In the genomic region with DNA sequence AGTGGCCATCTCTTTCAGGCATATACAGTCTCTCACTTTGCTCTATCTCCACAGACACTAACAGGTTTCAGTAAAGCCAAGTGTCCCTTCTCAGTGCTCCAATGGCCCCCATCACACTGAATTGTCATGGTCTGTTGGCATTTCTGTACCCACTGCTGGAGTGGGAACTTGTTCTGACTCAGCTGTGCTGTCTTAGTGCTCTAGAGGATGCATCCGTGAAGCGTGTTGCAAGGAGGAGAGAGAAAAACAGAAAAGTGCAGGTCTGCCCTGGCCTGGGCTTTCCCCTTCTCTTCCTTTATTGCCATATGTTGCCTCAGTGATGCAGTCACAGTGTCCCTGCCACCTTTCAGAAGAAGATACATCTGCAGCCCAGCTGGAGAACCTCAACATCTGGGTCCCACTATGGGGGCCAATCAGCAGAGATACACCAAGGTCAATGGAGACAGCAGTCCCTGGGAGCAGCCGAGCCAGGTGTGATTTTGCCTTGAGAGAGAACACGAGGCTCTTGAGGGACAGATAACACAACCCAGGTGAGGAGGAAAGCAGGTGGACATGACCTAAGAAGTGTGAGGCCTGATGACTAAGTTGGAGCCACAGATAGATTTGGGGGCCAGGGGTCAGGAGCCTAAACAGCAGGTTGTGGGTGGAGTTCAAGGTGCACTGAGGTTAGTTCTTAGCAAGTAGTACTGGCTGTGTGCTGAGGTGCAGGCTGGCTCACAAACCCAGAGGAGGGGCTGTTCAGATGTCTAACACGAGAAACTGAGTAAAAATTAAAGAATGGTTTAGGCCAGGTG, we compare ENCODE assay signal across 16 cellular contexts. TPM values are rescaled to one million over a fixed set of nuclear protein-coding genes. Genes with fewer than 3 reads are reported as not detected.
DNase-seq lines count a peak whose midpoint lies in the region; ATAC-seq and TF ChIP-seq lines count a peak whose summit lies in the region.
"Had no signal": no experiment of that assay in that cellular context is flagged by ENCODE, and none has a peak within 500 bp of the region (broad histone marks: within the 10 kb centered on the region; RNA-seq: fewer than 3 reads in every experiment).

No MANE protein-coding gene starts in this region.

- H3K4me1 ChIP-seq in Caco-2 (peaks cover 7% of the 10 kb centered on the region), stomach (peaks cover 7 to 14% (median 11%) of the 10 kb centered on the region in 4 donors)

- no peak for TF ChIP-seq EP300 in stomach (IDR thresholded peaks at IDR 0.05)

- H3K36me3 Mint-ChIP-seq in Caco-2 (ENCODE audit: insufficient read depth, unreplicated experiment), result peaks cover 64% of the 10 kb centered on the region

- peak overlapping the region; percentile 40 for H3K27ac Mint-ChIP-seq in Caco-2 (ENCODE audit: unreplicated experiment)

- H3K27me3 ChIP-seq in Caco-2 (replicated peaks; ENCODE audit: control insufficient read depth, insufficient read depth, low read length) (no peaks in the 10 kb centered on the region), stomach (no peaks in the 10 kb centered on the region)
- H3K27me3 ChIP-seq: BLaER1 treated with 17β-estradiol and CSF1 and Interleukin-3, amounts not matched to agents 10 nM and 100 nM; dorsolateral prefrontal cortex; esophagus squamous epithelium; MG63 had no signal

- 0 out of 2 replicates have a peak, but pooled peaks cover 2% of the 10 kb centered on the region for H3K36me3 ChIP-seq in Caco-2 (ENCODE audit: control insufficient read depth, insufficient read depth, low read length)
- H3K36me3 ChIP-seq in stomach, result peaks cover 0 to 4% (median 1%) of the 10 kb centered on the region in 4 donors

- H3K4me1 Mint-ChIP-seq in Caco-2 (ENCODE audit: low read depth, unreplicated experiment), result peaks cover 21% of the 10 kb centered on the region

- no peak overlapping the region for H3K27ac ChIP-seq in stomach
- H3K27ac ChIP-seq: BLaER1 treated with 17β-estradiol and CSF1 and Interleukin-3, amounts not matched to agents 10 nM and 100 nM; dorsolateral prefrontal cortex; esophagus squamous epithelium had no signal

- BruUV-seq in Caco-2 (replicated peaks; lab: Mats Ljungman, UMichigan), result no TSS peak

- no peak overlapping the region for H3K4me3 Mint-ChIP-seq in Caco-2 (ENCODE audit: unreplicated experiment)

- POLR2A ChIA-PET in Caco-2 (lab: Charles Lee), result no interaction called here

- H3K9me3 ChIP-seq in Caco-2 (no peaks in the 10 kb centered on the region), stomach (no peaks in the 10 kb centered on the region)
- H3K9me3 ChIP-seq: esophagus squamous epithelium, MG63 had no signal

- CTCF ChIA-PET in Caco-2 (lab: Charles Lee), result interaction anchor here (0.7 to 1.2 kb wide), 2 partner anchors 41 to 139 kb away, joined by 3 to 12 read pairs; no protein-coding TSS in a partner anchor

- no peak overlapping the region for H3K4me3 ChIP-seq in Caco-2 (ENCODE audit: low read depth, low read length)
- H3K4me3 ChIP-seq in stomach, result no peak overlapping the region
- H3K4me3 ChIP-seq: BLaER1 treated with 17β-estradiol and CSF1 and Interleukin-3, amounts not matched to agents 10 nM and 100 nM; dorsolateral prefrontal cortex; esophagus squamous epithelium; MG63; smooth muscle cell had no signal

- no peak for TF ChIP-seq POLR2A in stomach (IDR thresholded peaks at IDR 0.05)

- intact Hi-C loops in Caco-2 (cut with micrococcal nuclease; ENCODE audit: unreplicated experiment), result loop anchor here (10.0 kb wide), 1 partner anchor 57 kb away; no protein-coding TSS in a partner anchor
- intact Hi-C loops in stomach (cut with DNase I; ENCODE audit: low total_unique reads), result no loop called here

- no peaks in the 10 kb centered on the region for H3K27me3 Mint-ChIP-seq in Caco-2 (ENCODE audit: insufficient read depth, unreplicated experiment)

- DNase-seq in Caco-2 (peak in 1 of 2 experiments; percentile 37), kidney tubule cell (ENCODE audit: low spot score) (peak; percentile 29), AG20443 (ENCODE audit: low spot score) (no peak), stomach (no peak), NCI-H1694 treated with DMSO at 0.1 percent for 48 hours (lab: John Stamatoyannopoulos, UW) (no peak)
- DNase-seq: DND-41, dorsolateral prefrontal cortex, esophagus squamous epithelium, left cardiac atrium, MG63, NCI-H2029 treated with DMSO at 0.1 percent for 48 hours, NCI-H774 had no signal

- TF ChIP-seq CTCF in Caco-2 (IDR thresholded peaks at IDR 0.05; ENCODE audit: insufficient read depth in 1 of 2, low read depth in 1 of 2, low read length in 1 of 2, severe bottlenecking in 1 of 2, unreplicated experiment in 1 of 2), result no peak
- no peak for TF ChIP-seq CTCF in stomach (IDR thresholded peaks at IDR 0.05)

- no peaks in the 10 kb centered on the region for H3K9me3 Mint-ChIP-seq in Caco-2 (ENCODE audit: unreplicated experiment)

- ATAC-seq in GM18502 (IDR thresholded peaks at IDR 0.05; ENCODE audit: poor library complexity, unreplicated experiment), result peak; percentile 59
- peak; percentile 40 for ATAC-seq in HG03432 (IDR thresholded peaks at IDR 0.05; ENCODE audit: unreplicated experiment)
- ATAC-seq: left cardiac atrium had no signal

- WGBS in stomach, 5 donors, result 65 to 86% (median 74%) methylated on average over 5 of the region's 5 CpGs

RNA-seq across cellular contexts. Expression of a gene that starts 5.6 kb away (rescaled TPM):
- total RNA-seq in Caco-2 (2022) (196 and 205 TPM in 2 replicates), stomach (100 to 1,000 TPM in 2 of 5 donors, 10 to 100 TPM in 3; 37.9 to 576 (median 86.1) TPM)
- 10 to 100 TPM; 16.3 to 32.9 (median 17.5) TPM for polyA plus RNA-seq in stomach
